Comparison of ENCODE assay signal across 7 cellular contexts in genomic region chr5:38420691-38421395, GRCh38.
DNase-seq lines count a peak whose midpoint lies in the region; ATAC-seq and TF ChIP-seq lines count a peak whose summit lies in the region.

No MANE protein-coding gene starts in this region.

- no peak overlapping the region for H3K4me3 ChIP-seq in astrocyte of the spinal cord (ENCODE audit: low read depth, low read length)

- peak; percentile 88 for TF ChIP-seq CTCF in astrocyte of the spinal cord (IDR thresholded peaks at IDR 0.05; ENCODE audit: low read depth, low read length)

- no peaks in the 10 kb centered on the region for H3K4me1 Mint-ChIP-seq in activated T-helper 2 cell treated with anti-CD3 and anti-CD28 coated beads, Interferon-gamma antibody, Interleukin-2, Interleukin-4, amounts not matched to agents 10 μg/mL and 5 μg/mL and 100 μg/mL, durations not matched to agents 14 hours and 24 hours and 36 hours (ENCODE audit: low read depth)

- in situ Hi-C loops in astrocyte of the spinal cord (cut with HindIII; ENCODE audit: low sequenced_read_pairs): no loop called here

- H3K4me3 Mint-ChIP-seq in activated T-helper 2 cell treated with anti-CD3 and anti-CD28 coated beads, Interferon-gamma antibody, Interleukin-2, Interleukin-4, amounts not matched to agents 10 μg/mL and 5 μg/mL and 100 μg/mL, durations not matched to agents 14 hours and 24 hours and 36 hours (ENCODE audit: low read depth): no peak overlapping the region

- intact Hi-C loops in activated T-helper 2 cell treated with anti-CD3 and anti-CD28 coated beads, Interferon-gamma antibody, Interleukin-2, Interleukin-4, amounts not matched to agents 10 μg/mL and 5 μg/mL and 100 μg/mL, durations not matched to agents 14 hours and 24 hours and 36 hours (cut with micrococcal nuclease): no loop called here

- no peaks in the 10 kb centered on the region for H3K9me3 Mint-ChIP-seq in activated T-helper 2 cell treated with anti-CD3 and anti-CD28 coated beads, Interferon-gamma antibody, Interleukin-2, Interleukin-4, amounts not matched to agents 10 μg/mL and 5 μg/mL and 100 μg/mL, durations not matched to agents 14 hours and 24 hours and 36 hours

- ATAC-seq in HG03280 (IDR thresholded peaks at IDR 0.05; ENCODE audit: unreplicated experiment): peak; percentile 54

- H3K27me3 Mint-ChIP-seq in activated T-helper 2 cell treated with anti-CD3 and anti-CD28 coated beads, Interferon-gamma antibody, Interleukin-2, Interleukin-4, amounts not matched to agents 10 μg/mL and 5 μg/mL and 100 μg/mL, durations not matched to agents 14 hours and 24 hours and 36 hours (ENCODE audit: low read depth): peaks cover 8% of the 10 kb centered on the region

- H3K36me3 Mint-ChIP-seq in activated T-helper 2 cell treated with anti-CD3 and anti-CD28 coated beads, Interferon-gamma antibody, Interleukin-2, Interleukin-4, amounts not matched to agents 10 μg/mL and 5 μg/mL and 100 μg/mL, durations not matched to agents 14 hours and 24 hours and 36 hours (ENCODE audit: low read depth): no peaks in the 10 kb centered on the region

- no peak overlapping the region for H3K27ac Mint-ChIP-seq in activated T-helper 2 cell treated with anti-CD3 and anti-CD28 coated beads, Interferon-gamma antibody, Interleukin-2, Interleukin-4, amounts not matched to agents 10 μg/mL and 5 μg/mL and 100 μg/mL, durations not matched to agents 14 hours and 24 hours and 36 hours

- DNase-seq in ELR (ENCODE audit: low read depth): peak; percentile 83
- DNase-seq in NCI-H748 (lab: John Stamatoyannopoulos, UW; ENCODE audit: unreplicated experiment): peak; percentile 87
- DNase-seq in astrocyte of the spinal cord (ENCODE audit: low read depth, low spot score): peak; percentile 69
- peak; percentile 16 for DNase-seq in iPS DF 4.7 (ENCODE audit: extremely low read depth, low spot score)
- DNase-seq in stimulated activated CD4-positive, alpha-beta T cell treated with anti-CD3 and anti-CD28 coated beads, Interleukin-12 subunit alpha, Interleukin-12 subunit beta, amount 100 ng/mL, for 48 hours (ENCODE audit: low read depth in 2 of 3, low spot score in 1 of 3): peak in 2 of 3 donors; percentile 15 to 34
- DNase-seq in activated T-helper 2 cell treated with anti-CD3 and anti-CD28 coated beads, Interferon-gamma antibody, Interleukin-2, Interleukin-4, amounts not matched to agents 10 μg/mL and 5 μg/mL and 100 μg/mL, durations not matched to agents 14 hours and 24 hours and 36 hours (ENCODE audit: low spot score): no peak
